Comparison of ENCODE assay signal across 18 cellular contexts in the genomic region with DNA sequence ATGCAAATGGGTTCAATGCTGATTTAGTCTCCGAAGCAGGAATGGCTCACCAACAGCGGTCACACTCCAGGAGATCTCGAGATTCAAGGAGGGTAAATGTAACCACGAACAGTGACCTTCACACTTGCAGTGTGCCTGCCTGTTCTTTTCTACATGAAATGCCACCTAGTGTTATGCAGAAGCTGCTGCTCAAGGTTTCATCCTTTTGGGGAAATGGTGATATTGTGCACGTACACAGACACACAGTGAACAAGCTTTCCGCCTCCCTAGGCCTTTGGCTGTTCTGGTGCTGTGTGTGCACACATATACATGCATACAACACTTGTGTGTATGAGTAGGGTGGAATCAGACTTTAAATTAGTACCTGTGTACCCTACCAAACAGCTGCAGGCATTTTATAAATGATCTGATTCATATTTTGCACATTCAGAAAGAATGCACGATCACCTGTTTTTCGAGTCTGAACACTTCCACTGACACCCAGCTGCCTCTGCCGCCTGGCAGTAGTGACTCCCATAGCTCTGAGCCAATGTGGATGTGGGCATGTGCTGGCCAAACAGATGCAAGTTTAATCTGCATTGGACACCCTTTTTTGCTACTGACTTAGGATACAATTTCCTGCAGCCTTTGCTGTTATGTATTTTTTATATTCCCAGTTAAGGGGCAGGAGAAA.
A peak's percentile ranks its signal among the peaks of the same experiment; 100 is the strongest.
DNase-seq lines count a peak whose midpoint lies in the region; TF ChIP-seq lines count a peak whose summit lies in the region.
"Had no signal": no experiment of that assay in that cellular context is flagged by ENCODE, and none has a peak within 500 bp of the region (broad histone marks: within the 10 kb centered on the region; RNA-seq: fewer than 3 reads in every experiment).

No MANE protein-coding gene starts in this region.

- H3K4me3 ChIP-seq in retinal pigment epithelial cell (ENCODE audit: low read length) = no peak overlapping the region
- H3K4me3 ChIP-seq: body of pancreas had no signal

- peak; percentile 5 for TF ChIP-seq CTCF in retinal pigment epithelial cell (conservative IDR thresholded peaks at IDR 0.05; ENCODE audit: low read depth, low read length)

- peak overlapping the region; percentile 71 for H3K27ac ChIP-seq in epithelial cell of prostate
- H3K27ac ChIP-seq: body of pancreas had no signal

- peak; percentile 93 for DNase-seq in HPDE6-E6E7 (ENCODE audit: extremely low spot score)
- DNase-seq in OCI-M1 (lab: John Stamatoyannopoulos, UW) = peak; percentile 25
- DNase-seq in epithelial cell of prostate (ENCODE audit: low read depth, low spot score) = peak; percentile 83
- DNase-seq in retinal pigment epithelial cell (ENCODE audit: low read depth) = no peak
- DNase-seq in SHP77 treated with DMSO at 0.1 percent for 48 hours (lab: John Stamatoyannopoulos, UW) = no peak
- no peak for DNase-seq in NCI-H2081 (lab: John Stamatoyannopoulos, UW)
- DNase-seq in NCI-H345 (lab: John Stamatoyannopoulos, UW) = no peak
- DNase-seq in activated T-cell treated with anti-CD3 and anti-CD28 coated beads, Interleukin-2, amount 50 U/mL, for 1 hour = no peak
- DNase-seq: activated CD4-positive, alpha-beta memory T cell treated with anti-CD3 and anti-CD28 coated beads, Interleukin-2, amount 10 ng/mL, durations not matched to agents 7 days and 5 days; activated naive CD8-positive, alpha-beta T cell treated with anti-CD3 and anti-CD28 coated beads for 36 hours; body of pancreas; dermis blood vessel endothelial cell; islet precursor cell; mesenchymal stem cell; natural killer cell; NCI-H1930; NCI-H524 treated with DMSO at 0.1 percent for 48 hours; stimulated activated naive CD8-positive, alpha-beta T cell treated with anti-CD3 and anti-CD28 coated beads, Interleukin-15, Interleukin-2, amounts not matched to agents 100 U/mL and 50 U/mL, for 24 hours had no signal

Comparison
In these comparisons a context has a peak if more than half of its experiments do, and no peak if none do; other contexts are left out.
1. DNase-seq: peak in HPDE6-E6E7 (single experiment), OCI-M1 (single experiment) and epithelial cell of prostate (single experiment); none in retinal pigment epithelial cell (single experiment), SHP77 treated with DMSO at 0.1 percent for 48 hours (single experiment), NCI-H2081 (0 of 2), NCI-H345 (single experiment) and activated T-cell treated with anti-CD3 and anti-CD28 coated beads, Interleukin-2, amount 50 U/mL, for 1 hour (single experiment).